In the genomic region with DNA sequence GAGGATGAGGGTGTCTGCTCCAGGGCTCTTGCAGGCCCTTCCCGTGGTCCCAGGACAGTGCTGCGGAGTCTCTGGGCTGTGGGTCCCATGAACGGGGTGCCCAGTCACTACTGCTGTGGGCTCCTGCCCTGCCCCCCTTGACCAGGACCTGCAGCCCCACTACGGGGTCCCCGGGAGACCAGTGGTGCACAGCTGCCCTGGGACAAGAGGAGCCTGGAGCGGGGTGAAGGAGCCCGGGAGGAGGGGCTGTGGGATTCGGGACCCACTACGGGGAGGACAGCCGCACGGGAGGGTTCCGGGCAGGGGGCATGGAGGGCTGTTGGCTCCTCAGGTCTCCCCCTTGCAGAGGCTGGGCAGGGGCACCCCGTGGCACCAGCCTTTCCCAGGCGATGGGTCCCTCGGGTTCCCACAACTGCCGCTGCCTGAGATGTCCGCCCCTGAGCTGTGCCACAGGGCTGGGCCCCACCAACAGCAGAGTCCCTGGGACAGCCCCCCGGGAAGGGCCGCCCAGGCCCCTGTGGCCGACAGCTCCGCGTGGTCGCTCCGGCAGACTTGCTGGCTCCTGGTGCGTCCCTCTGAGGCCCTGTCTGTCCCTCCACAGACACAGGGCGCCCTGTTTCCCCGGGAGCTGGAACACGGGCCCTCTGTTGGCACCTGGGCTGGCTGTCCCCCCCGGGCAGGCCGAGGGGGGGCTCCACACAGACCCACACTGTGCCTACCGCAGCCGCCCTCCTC, we compare ENCODE assay signal across 17 cellular contexts. TPM values are rescaled to one million over a fixed set of nuclear protein-coding genes. Genes with fewer than 3 reads are reported as not detected.
"Had no signal": no experiment of that assay in that cellular context is flagged by ENCODE, and none has a peak within 500 bp of the region (broad histone marks: within the 10 kb centered on the region; RNA-seq: fewer than 3 reads in every experiment).

No MANE protein-coding gene starts in this region.

- DNase-seq: activated B cell treated with CpG ODN at 0.5 μM for 24 hours; activated CD4-positive, alpha-beta T cell treated with anti-CD3 and anti-CD28 coated beads, Interleukin-2, amount 10 ng/mL, durations not matched to agents 24 days and 14 days; activated naive CD4-positive, alpha-beta T cell treated with Interleukin-2 at 50 U/mL for 16 hours; central memory CD4-positive, alpha-beta T cell; cortex of kidney; effector memory CD4-positive, alpha-beta T cell; gastrocnemius medialis; left cardiac atrium; ovary; T-helper 17 cell had no signal

- ATAC-seq: gastrocnemius medialis; stimulated activated effector memory CD8-positive, alpha-beta T cell treated with anti-CD3 and anti-CD28 coated beads, Interleukin-12 subunit alpha, Interleukin-12 subunit beta, amount 100 ng/mL, for 72 hours; T-helper 17 cell had no signal

- H3K27ac ChIP-seq: gastrocnemius medialis, hepatocyte, ovary, suprapubic skin had no signal

RNA-seq across cellular contexts. Expression of a gene that starts 52.1 kb away (rescaled TPM):
- total RNA-seq: activated B cell treated with CpG ODN at 0.5 μM for 24 hours; activated CD4-positive, alpha-beta T cell treated with anti-CD3 and anti-CD28 coated beads, Interleukin-2, amount 10 ng/mL, durations not matched to agents 24 days and 14 days; fibroblast of lung; gastrocnemius medialis; hepatocyte; left cardiac atrium; natural killer cell treated with Interleukin-12 subunit alpha and Interleukin-12 subunit beta and Interleukin-15 and Interleukin-18, amount 100 ng/mL, for 72 hours; ovary; smooth muscle cell; suprapubic skin; T-helper 17 cell; urinary bladder had no signal
